10 cellular contexts compared by ENCODE assay signal in the genomic region with DNA sequence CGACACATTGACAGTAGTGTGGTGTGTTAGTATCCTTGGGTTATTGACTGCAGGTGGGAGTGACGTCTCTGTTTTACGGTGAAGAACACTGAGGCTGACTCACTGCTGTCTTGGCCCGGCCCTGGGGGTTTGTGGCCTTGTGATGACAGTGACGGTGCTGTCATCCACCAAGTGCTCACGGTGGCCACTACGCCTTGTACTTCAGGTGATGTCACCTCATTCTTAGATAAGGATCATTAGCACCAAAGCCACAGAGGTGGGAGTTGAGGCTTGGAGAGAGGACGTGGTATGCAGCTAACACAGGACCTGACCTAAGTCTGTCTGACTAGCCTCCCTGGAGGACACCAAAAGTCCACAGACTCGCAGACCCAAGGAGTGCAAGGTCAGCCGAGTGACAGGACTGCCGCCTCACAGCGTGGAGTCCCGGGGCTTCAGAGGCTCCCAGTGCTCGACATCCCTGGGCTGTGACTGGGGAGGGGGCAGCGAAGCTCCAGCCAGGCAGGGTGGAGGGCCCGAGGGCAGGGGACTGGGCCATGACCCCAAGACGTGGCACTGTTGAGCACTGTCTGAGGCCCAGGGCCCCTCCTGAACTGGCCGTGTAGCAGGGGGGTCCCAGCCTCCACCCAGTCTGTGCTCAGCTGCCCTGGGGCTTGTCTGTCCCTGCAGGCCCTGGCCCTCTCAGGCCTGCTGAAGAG. TPM values are rescaled to one million over a fixed set of nuclear protein-coding genes. Genes with fewer than 3 reads are reported as not detected.
DNase-seq lines count a peak whose midpoint lies in the region; ATAC-seq and TF ChIP-seq lines count a peak whose summit lies in the region.
"Had no signal": no experiment of that assay in that cellular context is flagged by ENCODE, and none has a peak within 500 bp of the region (broad histone marks: within the 10 kb centered on the region; RNA-seq: fewer than 3 reads in every experiment).

No MANE protein-coding gene starts in this region.

- no peaks in the 10 kb centered on the region for H3K4me1 ChIP-seq in lower lobe of right lung

- H3K36me3 Mint-ChIP-seq in activated CD8-positive, alpha-beta T cell treated with anti-CD3 and anti-CD28 coated beads for 36 hours (ENCODE audit: low read depth) = peaks cover 6% of the 10 kb centered on the region

- intact Hi-C loops in activated CD8-positive, alpha-beta T cell treated with anti-CD3 and anti-CD28 coated beads for 36 hours (cut with micrococcal nuclease) = no loop called here
- intact Hi-C loops in lower lobe of right lung (cut with DNase I) = no loop called here

- H3K27ac ChIP-seq in lower lobe of right lung = no peak overlapping the region
- H3K27ac ChIP-seq: HL-60 had no signal

- no peak overlapping the region for H3K27ac Mint-ChIP-seq in activated CD8-positive, alpha-beta T cell treated with anti-CD3 and anti-CD28 coated beads for 36 hours

- ATAC-seq in HG02870 (IDR thresholded peaks at IDR 0.05; ENCODE audit: unreplicated experiment) = peak; percentile 49
- peak; percentile 90 for ATAC-seq in activated CD8-positive, alpha-beta T cell treated with anti-CD3 and anti-CD28 coated beads for 36 hours
- ATAC-seq in HG03442 (IDR thresholded peaks at IDR 0.05; ENCODE audit: unreplicated experiment) = no peak
- no peak for ATAC-seq in lower lobe of right lung

- TF ChIP-seq CTCF in activated CD8-positive, alpha-beta T cell treated with anti-CD3 and anti-CD28 coated beads for 36 hours (IDR thresholded peaks at IDR 0.05) = no peak
- TF ChIP-seq CTCF in fibroblast of mammary gland (conservative IDR thresholded peaks at IDR 0.05; ENCODE audit: control insufficient read depth, insufficient read depth, low read depth, low read length) (no peak), lower lobe of right lung (IDR thresholded peaks at IDR 0.05) (no peak)

- H3K4me3 Mint-ChIP-seq in activated CD8-positive, alpha-beta T cell treated with anti-CD3 and anti-CD28 coated beads for 36 hours = no peak overlapping the region
- H3K4me3 Mint-ChIP-seq: brain had no signal

- no peaks in the 10 kb centered on the region for H3K27me3 ChIP-seq in lower lobe of right lung (ENCODE audit: low read depth)

- H3K4me3 ChIP-seq in fibroblast of mammary gland (ENCODE audit: control insufficient read depth, low read depth, low read length) = no peak overlapping the region
- no peak overlapping the region for H3K4me3 ChIP-seq in lower lobe of right lung

- no peaks in the 10 kb centered on the region for H3K27me3 Mint-ChIP-seq in activated CD8-positive, alpha-beta T cell treated with anti-CD3 and anti-CD28 coated beads for 36 hours

- no peaks in the 10 kb centered on the region for H3K36me3 ChIP-seq in lower lobe of right lung

- H3K9me3 Mint-ChIP-seq in activated CD8-positive, alpha-beta T cell treated with anti-CD3 and anti-CD28 coated beads for 36 hours = no peaks in the 10 kb centered on the region
- H3K9me3 Mint-ChIP-seq: brain had no signal

- H3K4me1 Mint-ChIP-seq in activated CD8-positive, alpha-beta T cell treated with anti-CD3 and anti-CD28 coated beads for 36 hours (ENCODE audit: low read depth) = peaks cover 31% of the 10 kb centered on the region
- H3K4me1 Mint-ChIP-seq: brain had no signal

- CTCF ChIA-PET in activated CD8-positive, alpha-beta T cell treated with anti-CD3 and anti-CD28 coated beads for 36 hours (lab: Charles Lee) = interaction anchor here (0.7 to 1.5 kb wide), 2 partner anchors 12 kb away, joined by 4 to 5 read pairs; no protein-coding TSS in a partner anchor

- POLR2A ChIA-PET in activated CD8-positive, alpha-beta T cell treated with anti-CD3 and anti-CD28 coated beads for 36 hours (lab: Charles Lee) = interaction anchor here (0.7 to 1.1 kb wide), 3 partner anchors 54 to 196 kb away, joined by 3 read pairs; partner anchors contain the start of gene ABTB2

- DNase-seq in activated CD8-positive, alpha-beta T cell treated with anti-CD3 and anti-CD28 coated beads for 36 hours = peak; percentile 82
- DNase-seq in fibroblast of mammary gland (ENCODE audit: low read depth) (peak; percentile 12), NOMO-1 (lab: John Stamatoyannopoulos, UW; ENCODE audit: unreplicated experiment in 2 of 2) (no peak), lower lobe of right lung (no peak)
- peak; percentile 47 to 61 for DNase-seq in stimulated activated CD8-positive, alpha-beta memory T cell treated with anti-CD3 and anti-CD28 coated beads, Interleukin-2, amount 100 ng/mL, for 48 hours (ENCODE audit: low read depth in 2 of 2)
- DNase-seq: foreskin fibroblast had no signal

- no peaks in the 10 kb centered on the region for H3K9me3 ChIP-seq in lower lobe of right lung

RNA-seq across cellular contexts. Expression of gene NAT10, which starts 56.5 kb away (rescaled TPM):
- total RNA-seq in activated CD8-positive, alpha-beta T cell treated with anti-CD3 and anti-CD28 coated beads for 36 hours = 100 to 1,000 TPM; 129 to 137 TPM
- 37.3 TPM for total RNA-seq in lower lobe of right lung

Comparison
In these comparisons a context has a peak if more than half of its experiments do, and no peak if none do; other contexts are left out.
1. ATAC-seq: peak in HG02870 (single experiment) and activated CD8-positive, alpha-beta T cell treated with anti-CD3 and anti-CD28 coated beads for 36 hours (single experiment); none in HG03442 (single experiment) and lower lobe of right lung (0 of 2).
2. DNase-seq: peak in activated CD8-positive, alpha-beta T cell treated with anti-CD3 and anti-CD28 coated beads for 36 hours (single experiment), fibroblast of mammary gland (single experiment) and stimulated activated CD8-positive, alpha-beta memory T cell treated with anti-CD3 and anti-CD28 coated beads, Interleukin-2, amount 100 ng/mL, for 48 hours (2 of 2); none in NOMO-1 (0 of 2) and lower lobe of right lung (single experiment).